In the genomic region with DNA sequence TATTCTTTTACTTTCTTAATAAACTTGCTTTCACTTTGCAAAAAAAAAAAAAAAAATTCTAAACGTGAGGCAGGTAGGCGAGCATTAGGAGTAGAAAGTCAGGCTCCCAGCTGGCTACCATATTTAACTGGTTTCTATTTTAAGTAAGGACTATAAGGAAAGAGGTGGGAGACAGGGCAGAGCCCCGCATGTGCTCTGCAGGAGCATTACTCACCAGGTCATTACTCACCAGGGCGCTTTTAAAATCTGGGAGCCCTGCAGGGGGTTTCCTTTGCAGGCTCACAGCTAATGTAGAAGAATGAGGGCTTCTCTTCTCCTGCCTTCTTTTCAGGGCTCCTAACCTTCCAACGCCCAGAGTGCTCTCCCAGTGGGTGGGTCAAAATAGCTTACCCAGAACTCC, we compare ENCODE assay signal across 1 cellular context.
TF ChIP-seq lines count a peak whose summit lies in the region.

No MANE protein-coding gene starts in this region.

TF ChIP-seq in HepG2, 621 proteins besides CTCF, POLR2A, EP300 and RAD21 (continued from another document):
- no peak for TF ChIP-seq ZNF496 (CRISPR knock-in tag; IDR thresholded peaks at IDR 0.05; ENCODE audit: insufficient replicate concordance)
TF ChIP-seq in HepG2: peak in this region for 0.
